9 cellular contexts compared by ENCODE assay signal in genomic region chr2:171432206-171432968, GRCh38. TPM values are rescaled to one million over a fixed set of nuclear protein-coding genes. Genes with fewer than 3 reads are reported as not detected.
DNase-seq lines count a peak whose midpoint lies in the region; ATAC-seq, FAIRE-seq and TF ChIP-seq lines count a peak whose summit lies in the region.
"Had no signal": no experiment of that assay in that cellular context is flagged by ENCODE, and none has a peak within 500 bp of the region (broad histone marks: within the 10 kb centered on the region; RNA-seq: fewer than 3 reads in every experiment).

No MANE protein-coding gene starts in this region.

- H3K4me1 ChIP-seq in A549: peaks cover 37% of the 10 kb centered on the region
- peaks cover 18% of the 10 kb centered on the region for H3K4me1 ChIP-seq in GM23338 (ENCODE audit: insufficient read depth)
- H3K4me1 ChIP-seq in iPS-18a (ENCODE audit: control insufficient read depth, low read depth, low read length): peaks cover 33% of the 10 kb centered on the region
- H3K4me1 ChIP-seq: uterus had no signal

- no peak for TF ChIP-seq EP300 in A549 (IDR thresholded peaks at IDR 0.05)

- ATAC-seq in A549: no peak
- no peak for ATAC-seq in GM23338
- ATAC-seq in activated B cell treated with CpG ODN at 0.5 μM for 24 hours (ENCODE audit: low read depth): no peak

- 50% methylated on average over 4 of the region's 4 CpGs for WGBS in A549 (ENCODE audit: missing lambda C conversion rate)

- peak overlapping the region; percentile 91 for H3K4me2 ChIP-seq in A549
- H3K4me2 ChIP-seq in GM23338: peak overlapping the region; percentile 97

- H3K9me3 Mint-ChIP-seq in GM23338 (peaks cover 33% of the 10 kb centered on the region), activated B cell treated with CpG ODN at 0.5 μM for 24 hours (peaks cover 5% of the 10 kb centered on the region), CD14-positive monocyte (peaks cover 5 to 24% (median 18%) of the 10 kb centered on the region in 7 donors)

- H3K9me2 ChIP-seq in GM23338 (ENCODE audit: insufficient read depth): no peaks in the 10 kb centered on the region

- H3K27me3 Mint-ChIP-seq in GM23338 (ENCODE audit: insufficient read depth, low read depth, poor library complexity): peaks cover 6% of the 10 kb centered on the region
- no peaks in the 10 kb centered on the region for H3K27me3 Mint-ChIP-seq in activated B cell treated with CpG ODN at 0.5 μM for 24 hours
- H3K27me3 Mint-ChIP-seq in CD14-positive monocyte (ENCODE audit: low read depth in 3 of 3): no peaks in the 10 kb centered on the region

- peak overlapping the region; percentile 97 for H3K27ac Mint-ChIP-seq in GM23338
- H3K27ac Mint-ChIP-seq in activated B cell treated with CpG ODN at 0.5 μM for 24 hours: peak overlapping the region; percentile 94
- H3K27ac Mint-ChIP-seq in CD14-positive monocyte: peak overlapping the region in 1 of 7 donors; percentile 20

- intact Hi-C loops in activated B cell treated with CpG ODN at 0.5 μM for 24 hours (cut with micrococcal nuclease) (loop anchor here (5.0 kb wide), 1 partner anchor 1125 kb away; the partner anchor contains the start of gene PDK1), CD14-positive monocyte (cut with micrococcal nuclease) (loop anchor here (5.0 to 10.0 kb wide), 4 partner anchors 252 to 460 kb away; partner anchors contain the start of genes TLK1 (in 2 of the 2) and DYNC1I2 (in 1 of the 2))

- H3K36me3 ChIP-seq in GM23338 (ENCODE audit: insufficient read depth) (peaks cover 16% of the 10 kb centered on the region), iPS-18a (ENCODE audit: control insufficient read depth, low read depth, low read length) (peaks cover 14% of the 10 kb centered on the region)
- H3K36me3 ChIP-seq: uterus had no signal

- CTCF ChIA-PET in A549 (lab: Yijun Ruan, JAX) (interaction anchor here (1.1 to 2.3 kb wide), 6 partner anchors 13 to 460 kb away, joined by 3 to 9 read pairs (median 6); no protein-coding TSS in a partner anchor), activated B cell treated with CpG ODN at 0.5 μM for 24 hours (lab: Charles Lee) (no interaction called here)

- H3K27ac ChIP-seq in A549: peak overlapping the region; percentile 81 to 96
- H3K27ac ChIP-seq in GM23338 (ENCODE audit: low read depth): peak overlapping the region; percentile 100; the same call in 1 of the 2 replicates
- peak overlapping the region; percentile 91 for H3K27ac ChIP-seq in iPS-18a (ENCODE audit: low read length)

- peak overlapping the region; percentile 83 for H3K4me3 Mint-ChIP-seq in GM23338
- peak overlapping the region; percentile 90 for H3K4me3 Mint-ChIP-seq in activated B cell treated with CpG ODN at 0.5 μM for 24 hours
- no peak overlapping the region for H3K4me3 Mint-ChIP-seq in CD14-positive monocyte

- peaks cover 7% of the 10 kb centered on the region for H3F3A ChIP-seq in GM23338 (replicated peaks; ENCODE audit: low read depth)

- peaks cover 4% of the 10 kb centered on the region; the same call in 1 of the 3 replicates for H3K9me3 ChIP-seq in A549
- no peaks in the 10 kb centered on the region for H3K9me3 ChIP-seq in iPS-18a (ENCODE audit: control insufficient read depth, low read depth, low read length)
- H3K9me3 ChIP-seq: uterus had no signal

- peak overlapping the region; percentile 95 for H3K9ac ChIP-seq in iPS-18a (ENCODE audit: low read length)

- H3K79me2 ChIP-seq in GM23338 (replicated peaks; ENCODE audit: insufficient read depth): peaks cover 83% of the 10 kb centered on the region

- H3K4me1 Mint-ChIP-seq in GM23338: peaks cover 24% of the 10 kb centered on the region
- peaks cover 24% of the 10 kb centered on the region for H3K4me1 Mint-ChIP-seq in activated B cell treated with CpG ODN at 0.5 μM for 24 hours
- H3K4me1 Mint-ChIP-seq in CD14-positive monocyte: peaks cover 18% of the 10 kb centered on the region

- no peak for DNase-seq in A549 (ENCODE audit: low read depth in 1 of 2, low spot score in 1 of 2)
- no peak for DNase-seq in GM23338 (ENCODE audit: low spot score)
- no peak for DNase-seq in activated B cell treated with CpG ODN at 0.5 μM for 24 hours
- no peak for DNase-seq in NCI-H1436 treated with DMSO at 0.1 percent for 48 hours (lab: John Stamatoyannopoulos, UW)
- DNase-seq in NCI-H146 treated with DMSO at 0.1 percent for 48 hours (lab: John Stamatoyannopoulos, UW; ENCODE audit: unreplicated experiment): no peak
- DNase-seq in NCI-H2107 treated with DMSO at 0.1 percent for 48 hours (lab: John Stamatoyannopoulos, UW; ENCODE audit: unreplicated experiment): no peak
- no peak for DNase-seq in CD14-positive monocyte (ENCODE audit: low spot score)
- DNase-seq: uterus had no signal

- H3K4me3 ChIP-seq in A549 (peak overlapping the region; percentile 57), GM23338 (peak overlapping the region; percentile 59), iPS-18a (ENCODE audit: low read length) (peak overlapping the region; percentile 95)

- H2AFZ ChIP-seq in GM23338: no peak overlapping the region

- TF ChIP-seq CTCF in A549 (IDR thresholded peaks at IDR 0.05) (no peak), GM23338 (conservative IDR thresholded peaks at IDR 0.05; ENCODE audit: low read depth in 2 of 2) (no peak), activated B cell treated with CpG ODN at 0.5 μM for 24 hours (IDR thresholded peaks at IDR 0.05) (no peak), CD14-positive monocyte (IDR thresholded peaks at IDR 0.05) (no peak)

- no peaks in the 10 kb centered on the region for H4K20me1 ChIP-seq in GM23338 (replicated peaks; ENCODE audit: insufficient read depth)

- TF ChIP-seq POLR2A in A549 (IDR thresholded peaks at IDR 0.05; ENCODE audit: low read length): no peak

- H3K36me3 Mint-ChIP-seq in GM23338 (ENCODE audit: low read depth): peaks cover 78% of the 10 kb centered on the region
- H3K36me3 Mint-ChIP-seq in activated B cell treated with CpG ODN at 0.5 μM for 24 hours (ENCODE audit: low read depth): peaks cover 15% of the 10 kb centered on the region
- peaks cover 12 to 15% of the 10 kb centered on the region in 2 donors for H3K36me3 Mint-ChIP-seq in CD14-positive monocyte

- H3K27me3 ChIP-seq in GM23338 (ENCODE audit: insufficient read depth) (no peaks in the 10 kb centered on the region), iPS-18a (ENCODE audit: control insufficient read depth, insufficient read depth, low read length) (no peaks in the 10 kb centered on the region)
- H3K27me3 ChIP-seq: uterus had no signal

- no peak for FAIRE-seq in A549 (lab: Jason Lieb, UNC)

- TF ChIP-seq RAD21 in A549 (conservative IDR thresholded peaks at IDR 0.05 in 1 of 2, IDR thresholded peaks at IDR 0.05 in 1 of 2): no peak

- POLR2A ChIA-PET in A549 (lab: Yijun Ruan, JAX) (interaction anchor here (0.6 to 2.0 kb wide), 3 partner anchors 16 to 255 kb away, joined by 3 to 9 read pairs (median 4); partner anchors contain the start of gene DYNC1I2), activated B cell treated with CpG ODN at 0.5 μM for 24 hours (lab: Charles Lee) (interaction anchor here (1.2 to 2.5 kb wide), 3 partner anchors 16 to 503 kb away, joined by 4 to 21 read pairs (median 16); partner anchors contain the start of gene GORASP2)

TF ChIP-seq in A549, 52 proteins besides CTCF, POLR2A, EP300 and RAD21:
- TF ChIP-seq HES2 (IDR thresholded peaks at IDR 0.05): no peak
- TF ChIP-seq RCOR1 (IDR thresholded peaks at IDR 0.05; ENCODE audit: low read depth, low read length): no peak
TF ChIP-seq in A549: peak in this region for 0.

TF ChIP-seq in GM23338, 12 proteins besides CTCF, POLR2A, EP300 and RAD21 (continues in another document):
- no peak for TF ChIP-seq POLR2AphosphoS5 (IDR thresholded peaks at IDR 0.05; ENCODE audit: low read depth)
- TF ChIP-seq JUNB (IDR thresholded peaks at IDR 0.05; ENCODE audit: unreplicated experiment): no peak
- no peak for TF ChIP-seq EZH2 (IDR thresholded peaks at IDR 0.05; ENCODE audit: low read depth, unreplicated experiment)
- TF ChIP-seq NANOG (IDR thresholded peaks at IDR 0.05; ENCODE audit: borderline replicate concordance): no peak
- no peak for TF ChIP-seq ZNF114 (CRISPR knock-in tag; IDR thresholded peaks at IDR 0.05)
- no peak for TF ChIP-seq ZNF331 (CRISPR knock-in tag; IDR thresholded peaks at IDR 0.05; ENCODE audit: low read depth)
- TF ChIP-seq CREB1 (CRISPR knock-in tag; IDR thresholded peaks at IDR 0.05; ENCODE audit: low read depth): no peak
- TF ChIP-seq EZH2phosphoT487 (IDR thresholded peaks at IDR 0.05; ENCODE audit: unreplicated experiment): no peak
- TF ChIP-seq ETS1 (IDR thresholded peaks at IDR 0.05): no peak

RNA-seq across cellular contexts. Expression of gene METTL8, which starts 1.4 kb away (rescaled TPM):
- polyA plus RNA-seq in A549 (2011; rRNA removed): 44.4 and 58.3 TPM in 2 replicates
- polyA plus RNA-seq in A549 (2012; cell fraction: cytosol; rRNA removed): 7.3 and 8.6 TPM in 2 replicates
- 4.3 and 6.3 TPM in 2 replicates for polyA plus RNA-seq in A549 (2012; cell fraction: nucleus; rRNA removed)
- polyA plus RNA-seq in A549 (2017; fragmentation: RNase III; extraction: RNeasy Plus Mini Kit Qiagen cat#74134 plus additional on column Dnase treatment): 21.1 to 24.0 TPM (median 21.8 TPM) in 3 replicates
- polyA minus RNA-seq in A549 (2011; rRNA and poly(A)+ RNA removed): 22.6 and 23.1 TPM in 2 replicates
- 54.4 and 60.9 TPM in 2 replicates for total RNA-seq in GM23338 (2014; rRNA removed; shearing (Covaris generic))
- polyA plus RNA-seq in GM23338 (2016; fragmentation: Nextera tagmentation; extraction: Ambion mirVana): 48.6 and 64.3 TPM in 2 replicates
- total RNA-seq in activated B cell treated with CpG ODN at 0.5 μM for 24 hours: 16.5 and 22.9 TPM in 2 replicates
- 1 to 10 TPM; 6.9 to 9.8 TPM for polyA plus RNA-seq in CD14-positive monocyte

RNA-seq across cellular contexts. Expression of gene DCAF17, which starts 1.6 kb away (rescaled TPM):
- polyA plus RNA-seq in A549 (2011; rRNA removed): 23.9 and 26.9 TPM in 2 replicates
- 3.3 and 4.0 TPM in 2 replicates for polyA plus RNA-seq in A549 (2012; cell fraction: cytosol; rRNA removed)
- 2.7 and 4.3 TPM in 2 replicates for polyA plus RNA-seq in A549 (2012; cell fraction: nucleus; rRNA removed)
- polyA plus RNA-seq in A549 (2017; fragmentation: RNase III; extraction: RNeasy Plus Mini Kit Qiagen cat#74134 plus additional on column Dnase treatment): 11.5 to 12.6 TPM (median 12.6 TPM) in 3 replicates
- 17.1 and 19.0 TPM in 2 replicates for polyA minus RNA-seq in A549 (2011; rRNA and poly(A)+ RNA removed)
- 34.3 and 37.3 TPM in 2 replicates for total RNA-seq in GM23338 (2014; rRNA removed; shearing (Covaris generic))
- 10.9 and 11.0 TPM in 2 replicates for polyA plus RNA-seq in GM23338 (2016; fragmentation: Nextera tagmentation; extraction: Ambion mirVana)
- 23.1 and 23.5 TPM in 2 replicates for total RNA-seq in activated B cell treated with CpG ODN at 0.5 μM for 24 hours
- 1 to 10 TPM; 7.0 to 7.2 TPM for polyA plus RNA-seq in CD14-positive monocyte

Comparison
In these comparisons a context has a peak if more than half of its experiments do, and no peak if none do; other contexts are left out.
1. H3K4me3 Mint-ChIP-seq: peak in GM23338 (single experiment) and activated B cell treated with CpG ODN at 0.5 μM for 24 hours (single experiment); none in CD14-positive monocyte (0 of 2).
2. Peak in every context shown above with its lines, with median percentiles within 50 percentile points of each other: H3K27ac ChIP-seq and H3K4me3 ChIP-seq.